ENCODE assay signal across 8 cellular contexts in genomic region chr3:159252772-159253384, GRCh38.
DNase-seq lines count a peak whose midpoint lies in the region; ATAC-seq, FAIRE-seq and TF ChIP-seq lines count a peak whose summit lies in the region.

No MANE protein-coding gene starts in this region.

- no peak overlapping the region for H3K27ac Mint-ChIP-seq in stimulated activated naive B cell treated with anti-CD40 and anti-IgM and Interleukin-4, amounts not matched to agents 10 μg/mL and 1 μg/mL and 100 μg/mL, for 72 hours

- peaks cover 1 to 9% of the 10 kb centered on the region in 2 donors for H3K36me3 Mint-ChIP-seq in stimulated activated naive B cell treated with anti-CD40 and anti-IgM and Interleukin-4, amounts not matched to agents 10 μg/mL and 1 μg/mL and 100 μg/mL, for 72 hours

- POLR2A ChIA-PET in RWPE1 (lab: Yijun Ruan, JAX; ENCODE audit: low non-redundant PET) = no interaction called here

- CTCF ChIA-PET in RWPE1 (lab: Yijun Ruan, JAX) = interaction anchor here (0.6 to 0.9 kb wide), 3 partner anchors 53 to 707 kb away, joined by 3 to 4 read pairs (median 3); no protein-coding TSS in a partner anchor

- no peaks in the 10 kb centered on the region for H3K4me1 Mint-ChIP-seq in stimulated activated naive B cell treated with anti-CD40 and anti-IgM and Interleukin-4, amounts not matched to agents 10 μg/mL and 1 μg/mL and 100 μg/mL, for 72 hours

- H3K27ac ChIP-seq in RWPE1 = no peak overlapping the region

- H3K4me3 Mint-ChIP-seq in stimulated activated naive B cell treated with anti-CD40 and anti-IgM and Interleukin-4, amounts not matched to agents 10 μg/mL and 1 μg/mL and 100 μg/mL, for 72 hours = no peak overlapping the region

- peak; percentile 86 for FAIRE-seq in G401.6 (lab: Jason Lieb, UNC)

- ATAC-seq in stimulated activated naive B cell treated with anti-CD40 and anti-IgM and Interleukin-4, amounts not matched to agents 10 μg/mL and 1 μg/mL and 100 μg/mL, for 72 hours (replicated peaks) = no peak
- no peak for ATAC-seq in HG02571 (IDR thresholded peaks at IDR 0.05; ENCODE audit: unreplicated experiment)

- peaks cover 12 to 20% of the 10 kb centered on the region in 2 donors for H3K9me3 Mint-ChIP-seq in stimulated activated naive B cell treated with anti-CD40 and anti-IgM and Interleukin-4, amounts not matched to agents 10 μg/mL and 1 μg/mL and 100 μg/mL, for 72 hours

- H3K27me3 Mint-ChIP-seq in stimulated activated naive B cell treated with anti-CD40 and anti-IgM and Interleukin-4, amounts not matched to agents 10 μg/mL and 1 μg/mL and 100 μg/mL, for 72 hours = peaks cover 17 to 21% of the 10 kb centered on the region in 2 donors

- TF ChIP-seq CTCF in RWPE1 (conservative IDR thresholded peaks at IDR 0.05; ENCODE audit: low read depth) = peak; percentile 37

- peak; percentile 65 for DNase-seq in HS-5 (ENCODE audit: low read depth)
- DNase-seq in RWPE1 (ENCODE audit: low spot score) = peak; percentile 17
- peak; percentile 42 for DNase-seq in fibroblast of the conjunctiva (ENCODE audit: low read depth)
- no peak for DNase-seq in stimulated activated CD4-positive, alpha-beta T cell treated with anti-CD3 and anti-CD28 coated beads, Interleukin-1b, Interleukin-23, amount 100 ng/mL, for 48 hours
- no peak for DNase-seq in stimulated activated naive B cell treated with anti-CD40 and anti-IgM and Interleukin-4, amounts not matched to agents 10 μg/mL and 1 μg/mL and 100 μg/mL, for 72 hours
- no peak for DNase-seq in activated CD4-positive, alpha-beta T cell treated with anti-CD3 and anti-CD28 coated beads, Interleukin-2, amount 50 U/mL, for 1 hour

Comparison
In these comparisons a context has a peak if more than half of its experiments do, and no peak if none do; other contexts are left out.
1. DNase-seq: peak in HS-5 (single experiment), RWPE1 (single experiment) and fibroblast of the conjunctiva (single experiment); none in stimulated activated CD4-positive, alpha-beta T cell treated with anti-CD3 and anti-CD28 coated beads, Interleukin-1b, Interleukin-23, amount 100 ng/mL, for 48 hours (single experiment), stimulated activated naive B cell treated with anti-CD40 and anti-IgM and Interleukin-4, amounts not matched to agents 10 μg/mL and 1 μg/mL and 100 μg/mL, for 72 hours (single experiment) and activated CD4-positive, alpha-beta T cell treated with anti-CD3 and anti-CD28 coated beads, Interleukin-2, amount 50 U/mL, for 1 hour (single experiment).